23 cellular contexts compared by ENCODE assay signal in the genomic region with DNA sequence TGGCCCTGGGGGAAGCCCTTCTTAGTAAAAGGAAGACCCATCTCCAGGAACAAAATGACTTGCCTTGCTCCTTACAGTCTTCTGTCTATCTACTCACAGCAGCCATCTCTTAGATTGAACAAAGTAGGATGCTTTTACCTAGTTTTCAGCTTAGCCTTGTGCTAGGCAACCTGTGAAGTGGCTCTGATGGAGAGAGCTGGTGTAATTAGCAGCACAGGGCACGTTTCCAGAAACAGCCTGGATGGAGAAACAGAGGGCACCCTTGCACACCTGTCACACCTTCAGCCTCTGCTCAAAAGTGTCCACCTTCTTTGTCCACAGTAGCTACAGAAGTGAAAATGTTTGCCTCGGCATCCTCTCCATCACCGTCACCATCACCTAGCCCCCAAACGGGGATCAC.
"Had no signal": no experiment of that assay in that cellular context is flagged by ENCODE, and none has a peak within 500 bp of the region (broad histone marks: within the 10 kb centered on the region; RNA-seq: fewer than 3 reads in every experiment).

No MANE protein-coding gene starts in this region.

- H3K27ac ChIP-seq: adrenal gland, SJSA1 had no signal

- H3K36me3 ChIP-seq: adrenal gland, SJSA1 had no signal

- H3K27me3 ChIP-seq: adrenal gland, SJSA1 had no signal

- H3K4me3 ChIP-seq: adrenal gland, SJSA1 had no signal

- DNase-seq: activated CD4-positive, alpha-beta T cell treated with anti-CD3 and anti-CD28 coated beads for 4 hours; activated CD8-positive, alpha-beta memory T cell treated with anti-CD3 and anti-CD28 coated beads, Interleukin-2, amount 50 U/mL, for 4 hours; activated CD8-positive, alpha-beta T cell treated with anti-CD3 and anti-CD28 coated beads for 36 hours; activated gamma-delta T cell treated with Interleukin-2 at 50 U/mL for 16 hours; activated naive CD4-positive, alpha-beta T cell treated with anti-CD3 and anti-CD28 coated beads, Interleukin-2, amount 10 ng/mL, durations not matched to agents 7 days and 5 days; activated naive CD8-positive, alpha-beta T cell treated with anti-CD3 and anti-CD28 coated beads, Interleukin-2, amount 10 ng/mL, durations not matched to agents 7 days and 5 days; activated T-cell treated with anti-CD3 and anti-CD28 coated beads, Interleukin-2, amount 50 U/mL, for 72 hours; adrenal gland; anterior cingulate cortex; IMR-90; Kasumi-1; KBM-7; NCI-H1417 treated with DMSO at 0.1 percent for 48 hours; NCI-H1694; NCI-H2029; NCI-H2171 treated with DMSO at 0.1 percent for 48 hours; NCI-H226; NCI-H526 treated with DMSO at 0.1 percent for 48 hours; NCI-H82; PC-3; SHP77; SW 1271 had no signal

- H3K9me3 ChIP-seq: adrenal gland, SJSA1 had no signal

- H3K4me1 ChIP-seq: adrenal gland had no signal
